Comparison of ENCODE assay signal across 23 cellular contexts in genomic region chr16:10325783-10326543, GRCh38. TPM values are rescaled to one million over a fixed set of nuclear protein-coding genes. Genes with fewer than 3 reads are reported as not detected.
A peak's percentile ranks its signal among the peaks of the same experiment; 100 is the strongest.
DNase-seq lines count a peak whose midpoint lies in the region; ATAC-seq, FAIRE-seq and TF ChIP-seq lines count a peak whose summit lies in the region.
"Had no signal": no experiment of that assay in that cellular context is flagged by ENCODE, and none has a peak within 500 bp of the region (broad histone marks: within the 10 kb centered on the region; RNA-seq: fewer than 3 reads in every experiment).

No MANE protein-coding gene starts in this region.

- no peak overlapping the region for H3K4me3 ChIP-seq in right atrium auricular region
- no peak overlapping the region for H3K4me3 ChIP-seq in Panc1 (ENCODE audit: low read depth in 2 of 2, low read length in 2 of 2)
- no peak overlapping the region for H3K4me3 ChIP-seq in H1 (ENCODE audit: extremely low read depth in 1 of 4, insufficient read depth in 2 of 4, low read depth in 3 of 4, low read length in 4 of 4)
- no peak overlapping the region for H3K4me3 ChIP-seq in testis
- no peak overlapping the region for H3K4me3 ChIP-seq in small intestine (ENCODE audit: low read depth in 1 of 2, low read length in 2 of 2)
- H3K4me3 ChIP-seq: A549, BLaER1, suprapubic skin, vagina had no signal

- in situ Hi-C loops in Panc1 (cut with HindIII; ENCODE audit: low pct_unique_long_range_greater_than_20kb, low sequenced_read_pairs): no loop called here

- 84% methylated on average over 10 of the region's 10 CpGs; no CpG with 5 or more reads in 1 of the 2 experiments for WGBS in H1 (ENCODE audit: extremely low coverage in 1 of 2, insufficient coverage in 1 of 2, insufficient read length in 1 of 2, insufficient replicate concordance in 2 of 2, low coverage in 1 of 2, low lambda C conversion rate in 2 of 2, missing lambda C conversion rate in 1 of 2), 2 experiments
- WGBS in testis, 2 donors: 57 to 58% methylated on average over 10 of the region's 10 CpGs
- 34 to 67% (median 48%) methylated on average over 10 of the region's 10 CpGs for WGBS in small intestine, 3 donors

- no peaks in the 10 kb centered on the region for H3K27me3 ChIP-seq in right atrium auricular region
- H3K27me3 ChIP-seq in Panc1 (ENCODE audit: control insufficient read depth, insufficient read depth, low read length): no peaks in the 10 kb centered on the region
- H3K27me3 ChIP-seq in H1 (replicated peaks in 1 of 4; ENCODE audit: control insufficient read depth in 3 of 4, extremely low read depth in 1 of 4, insufficient read depth in 3 of 4, low read length in 3 of 4): no peaks in the 10 kb centered on the region
- no peaks in the 10 kb centered on the region for H3K27me3 ChIP-seq in testis
- H3K27me3 ChIP-seq in small intestine (ENCODE audit: control insufficient read depth in 2 of 2, insufficient read depth in 2 of 2, low read length in 2 of 2): no peaks in the 10 kb centered on the region
- H3K27me3 ChIP-seq: BLaER1, suprapubic skin, vagina had no signal

- no peak overlapping the region for H3K56ac ChIP-seq in H1 (replicated peaks; ENCODE audit: insufficient read length, low read depth, low read length)

- no peak overlapping the region for H2AK5ac ChIP-seq in H1 (ENCODE audit: low read depth, low read length)

- DNase-seq in Right ventricle myocardium inferior (ENCODE audit: missing footprints) (no peak), right atrium auricular region (ENCODE audit: low spot score) (no peak), Panc1 (ENCODE audit: low read depth, low spot score) (no peak), H1 (ENCODE audit: low read depth in 1 of 2, low spot score in 2 of 2) (no peak), testis (peak; percentile 84), NCI-H510A (lab: John Stamatoyannopoulos, UW) (no peak), small intestine (no peak)
- DNase-seq in activated CD4-positive, alpha-beta T cell treated with anti-CD3 and anti-CD28 coated beads, Interleukin-2, amount 50 U/mL, for 48 hours: no peak
- DNase-seq: activated CD4-positive, alpha-beta T cell treated with anti-CD3 and anti-CD28 coated beads, Interleukin-2, amount 50 U/mL, for 1 hour; activated gamma-delta T cell; amniotic stem cell; head of caudate nucleus; NCI-H1092 treated with DMSO at 0.1 percent for 48 hours; NCI-H524 treated with DMSO at 0.1 percent for 48 hours; nucleus accumbens; retina; SHP77 had no signal

- FAIRE-seq in H1 (lab: Jason Lieb, UNC) (no peak), small intestine (lab: Jason Lieb, UNC) (no peak)
- FAIRE-seq: A549, D721Med had no signal

- no peaks in the 10 kb centered on the region for H3K9me3 ChIP-seq in right atrium auricular region
- H3K9me3 ChIP-seq in Panc1 (ENCODE audit: control insufficient read depth, insufficient read depth, low read depth, low read length): no peaks in the 10 kb centered on the region
- H3K9me3 ChIP-seq in H1 (ENCODE audit: insufficient read depth in 2 of 2, low read depth in 1 of 2, low read length in 1 of 2): no peaks in the 10 kb centered on the region
- H3K9me3 ChIP-seq in testis: no peaks in the 10 kb centered on the region
- no peaks in the 10 kb centered on the region for H3K9me3 ChIP-seq in small intestine (ENCODE audit: control insufficient read depth, low read depth)
- H3K9me3 ChIP-seq: A549, BLaER1, suprapubic skin, vagina had no signal

- TF ChIP-seq EP300 in H1 (IDR thresholded peaks at IDR 0.05; ENCODE audit: borderline replicate concordance in 1 of 2, low read depth in 2 of 2, low read length in 2 of 2): no peak

- H3K4ac ChIP-seq in H1 (replicated peaks; ENCODE audit: insufficient read length, low read depth, low read length): no peak overlapping the region

- H3K4me2 ChIP-seq in H1 (ENCODE audit: insufficient read depth in 1 of 2, low read depth in 2 of 2, low read length in 2 of 2): no peak overlapping the region
- H3K4me2 ChIP-seq: A549, BLaER1 had no signal

- H2AFZ ChIP-seq in H1 (ENCODE audit: low read length): peak overlapping the region; percentile 56; the same call in 1 of the 2 replicates

- CTCF ChIA-PET in Panc1 (lab: Charles Lee) (no interaction called here), H1 (lab: Charles Lee; ENCODE audit: partially characterized antibody) (interaction anchor here (1.1 to 1.5 kb wide), 3 partner anchors 44 to 1068 kb away, joined by 3 to 6 read pairs (median 4); no protein-coding TSS in a partner anchor)

- ATAC-seq in Right ventricle myocardium inferior (peak; percentile 67), Panc1 (no peak)
- ATAC-seq: A549 had no signal

- H4K5ac ChIP-seq in H1 (ENCODE audit: insufficient read length, low read depth, low read length): no peak overlapping the region

- no peaks in the 10 kb centered on the region for H3K36me3 ChIP-seq in right atrium auricular region
- no peaks in the 10 kb centered on the region for H3K36me3 ChIP-seq in Panc1 (ENCODE audit: control insufficient read depth, insufficient read depth, low read length)
- no peaks in the 10 kb centered on the region for H3K36me3 ChIP-seq in H1 (ENCODE audit: control insufficient read depth in 2 of 4, insufficient read depth in 4 of 4, low read length in 3 of 4)
- no peaks in the 10 kb centered on the region for H3K36me3 ChIP-seq in testis (ENCODE audit: low read depth, missing control alignments)
- no peaks in the 10 kb centered on the region for H3K36me3 ChIP-seq in small intestine (ENCODE audit: control insufficient read depth in 2 of 2, insufficient read depth in 2 of 2, low read length in 2 of 2)
- H3K36me3 ChIP-seq: BLaER1, suprapubic skin, vagina had no signal

- no peak overlapping the region for H3K9ac ChIP-seq in H1 (replicated peaks in 1 of 4; ENCODE audit: extremely low read depth in 1 of 4, low read depth in 3 of 4, low read length in 3 of 4)
- H3K9ac ChIP-seq: BLaER1 had no signal

- no peak for TF ChIP-seq RAD21 in H1 (IDR thresholded peaks at IDR 0.05 in 1 of 2, conservative IDR thresholded peaks at IDR 0.05 in 1 of 2; ENCODE audit: low read depth in 2 of 2, low read length in 2 of 2)

- no peak overlapping the region for H2BK120ac ChIP-seq in H1 (replicated peaks; ENCODE audit: low read depth, low read length)

- H4K8ac ChIP-seq in H1 (ENCODE audit: extremely low read depth, insufficient read depth, low read length): no peak overlapping the region

- no peak overlapping the region for H2BK20ac ChIP-seq in H1 (ENCODE audit: low read length)

- H4K20me1 ChIP-seq in H1 (replicated peaks in 1 of 2; ENCODE audit: control insufficient read depth in 1 of 2, insufficient read depth in 2 of 2, low read length in 2 of 2): no peaks in the 10 kb centered on the region
- H4K20me1 ChIP-seq: BLaER1 had no signal

- no peak overlapping the region for H3K18ac ChIP-seq in H1 (ENCODE audit: extremely low read depth, low read length)

- H3K79me1 ChIP-seq in H1 (ENCODE audit: low read depth, low read length): no peaks in the 10 kb centered on the region

- H3K4me1 ChIP-seq in right atrium auricular region (peaks cover 0 to 5% of the 10 kb centered on the region in 2 donors), Panc1 (ENCODE audit: control insufficient read depth, insufficient read depth, low read length) (peaks cover 4% of the 10 kb centered on the region; the same call in 1 of the 2 replicates), H1 (replicated peaks in 1 of 4; ENCODE audit: control insufficient read depth in 3 of 4, insufficient read depth in 4 of 4, low read length in 3 of 4) (no peaks in the 10 kb centered on the region), testis (peaks cover 8% of the 10 kb centered on the region), small intestine (ENCODE audit: control insufficient read depth in 2 of 2, insufficient read depth in 1 of 2, low read depth in 1 of 2, low read length in 1 of 2) (no peaks in the 10 kb centered on the region)
- H3K4me1 ChIP-seq: A549, suprapubic skin, vagina had no signal

- H2BK15ac ChIP-seq in H1 (ENCODE audit: low read length): no peak overlapping the region

- no peaks in the 10 kb centered on the region for H3K79me2 ChIP-seq in H1 (ENCODE audit: control insufficient read depth in 1 of 2, insufficient read depth in 2 of 2, low read length in 2 of 2)

- H3K27ac ChIP-seq in right atrium auricular region (peak overlapping the region in 1 of 2 donors; percentile 51), Panc1 (ENCODE audit: low read length) (peak overlapping the region; percentile 72), H1 (ENCODE audit: low read depth, low read length) (no peak overlapping the region), testis (peak overlapping the region in 1 of 2 donors; percentile 20), small intestine (ENCODE audit: low read depth in 1 of 2, low read length in 1 of 2) (no peak overlapping the region)
- H3K27ac ChIP-seq: A549, BLaER1, HL-60, suprapubic skin, vagina had no signal

- POLR2A ChIA-PET in Panc1 (lab: Charles Lee) (interaction anchor here (0.7 kb wide), 1 partner anchor 171 kb away, joined by 3 read pairs; no protein-coding TSS in a partner anchor), H1 (lab: Charles Lee; ENCODE audit: partially characterized antibody) (no interaction called here)

- no TSS peak for BruUV-seq in Panc1 (replicated peaks; lab: Mats Ljungman, UMichigan)

- H3K23ac ChIP-seq in H1 (ENCODE audit: insufficient read length): no peak overlapping the region

- no peak overlapping the region for H3K14ac ChIP-seq in H1 (ENCODE audit: insufficient read length)

- TF ChIP-seq POLR2A in H1 (IDR thresholded peaks at IDR 0.05; ENCODE audit: control extremely low read depth in 1 of 2, low read depth in 2 of 2, low read length in 2 of 2): no peak
- no peak for TF ChIP-seq POLR2A in testis (IDR thresholded peaks at IDR 0.05)

- no peak overlapping the region for H2BK5ac ChIP-seq in H1 (ENCODE audit: low read depth, low read length)

- H2BK12ac ChIP-seq in H1 (ENCODE audit: low read depth, low read length): no peak overlapping the region

- TF ChIP-seq CTCF in right atrium auricular region (IDR thresholded peaks at IDR 0.05) (no peak), Panc1 (IDR thresholded peaks at IDR 0.05) (no peak), H1 (IDR thresholded peaks at IDR 0.05; ENCODE audit: control extremely low read depth in 1 of 3, insufficient read depth in 1 of 3, low read depth in 1 of 3, low read length in 3 of 3) (no peak), testis (IDR thresholded peaks at IDR 0.05) (no peak)

- H4K91ac ChIP-seq in H1 (replicated peaks; ENCODE audit: insufficient read length, low read length): no peak overlapping the region

- no peaks in the 10 kb centered on the region for H3K23me2 ChIP-seq in H1 (ENCODE audit: low read depth, low read length)

- intact Hi-C loops in Right ventricle myocardium inferior (cut with DNase I) (no loop called here), Panc1 (cut with micrococcal nuclease; ENCODE audit: unreplicated experiment) (no loop called here), testis (cut with DNase I; ENCODE audit: low total_unique reads) (no loop called here)

RNA-seq across cellular contexts. Expression of gene ATF7IP2, which starts 59.9 kb away (rescaled TPM):
- total RNA-seq in Right ventricle myocardium inferior (43.0 TPM), right atrium auricular region (10 to 100 TPM; 22.6 to 32.7 TPM), Panc1 (2021; ENCODE audit: unreplicated experiment) (25.2 TPM), testis (100 to 1,000 TPM; 227 to 293 TPM)
- polyA plus RNA-seq in Panc1 (2012; ENCODE audit: insufficient read length): 9.8 TPM
- total RNA-seq in H1 (2021; fragmentation: NEBNext Ultra II Directional; extraction: Animal tissue kit (Norgen Biotek cat#: 25700)): 32.8 and 38.2 TPM in 2 replicates
- polyA plus RNA-seq in H1 (2011; rRNA removed) (17.0 and 28.7 TPM in 2 replicates), testis (ENCODE audit: insufficient read depth, low read depth, low replicate concordance) (110 TPM), small intestine (10 to 100 TPM in 2 of 3 donors, 1 to 10 TPM in 1; 9.6 to 29.5 (median 17.8) TPM)
- 24.4 TPM for polyA plus RNA-seq in H1 (2011; cell fraction: cytosol; rRNA removed)
- 15.0 TPM for polyA plus RNA-seq in H1 (2011; cell fraction: nucleus; rRNA removed)
- 16.5 to 27.8 TPM (median 20.3 TPM) in 4 replicates for polyA plus RNA-seq in H1 (2012, experiment 1 of 2)
- 27.1 TPM for polyA plus RNA-seq in H1 (2012, experiment 2 of 2)
- 19.4 TPM for polyA plus RNA-seq in H1 (2013, experiment 1 of 2)
- polyA plus RNA-seq in H1 (2013, experiment 2 of 2): 19.0 TPM
- 32.3 and 50.4 TPM in 2 replicates for polyA minus RNA-seq in H1 (2011; rRNA and poly(A)+ RNA removed)
- 7.9 TPM for polyA minus RNA-seq in H1 (2011; cell fraction: cytosol; rRNA and poly(A)+ RNA removed)
- polyA minus RNA-seq in H1 (2011; cell fraction: nucleus; rRNA and poly(A)+ RNA removed): 67.1 TPM
